ENCODE assay signal across 27 cellular contexts in the genomic region with DNA sequence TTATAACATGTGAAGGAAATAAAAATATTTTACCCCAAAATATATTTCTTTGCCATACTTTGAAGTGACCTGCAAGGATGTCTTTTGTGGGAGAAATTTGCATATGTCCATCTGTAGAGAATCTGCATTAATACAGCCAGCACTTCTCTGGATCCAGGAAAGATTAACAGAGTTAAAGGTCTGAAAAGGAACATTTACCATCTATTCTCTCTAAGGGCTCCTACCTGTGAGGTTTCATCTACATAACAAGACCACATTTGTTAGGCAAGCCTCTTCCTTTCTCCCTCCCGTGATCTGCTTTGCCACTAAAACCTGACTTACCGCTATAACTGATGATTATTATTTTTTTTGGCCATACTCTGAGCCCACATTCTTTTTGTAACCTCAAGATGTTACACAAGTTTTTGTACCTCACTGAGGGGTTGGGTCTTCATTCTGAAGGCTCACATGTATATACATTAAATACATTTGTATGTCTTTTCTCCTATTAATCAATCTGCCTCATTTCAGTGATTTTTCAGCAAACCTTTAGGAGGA.
DNase-seq lines count a peak whose midpoint lies in the region; ATAC-seq and TF ChIP-seq lines count a peak whose summit lies in the region.
"Had no signal": no experiment of that assay in that cellular context is flagged by ENCODE, and none has a peak within 500 bp of the region (broad histone marks: within the 10 kb centered on the region; RNA-seq: fewer than 3 reads in every experiment).

No MANE protein-coding gene starts in this region.

- BruUV-seq in PC-3 (replicated peaks; lab: Mats Ljungman, UMichigan): no TSS peak

- H3K27ac ChIP-seq in GM23338 (ENCODE audit: low read depth): peak overlapping the region; percentile 97
- no peak overlapping the region for H3K27ac ChIP-seq in PC-3 (ENCODE audit: low read length)
- H3K27ac ChIP-seq in esophagus muscularis mucosa (replicated peaks in 1 of 4): no peak overlapping the region
- no peak overlapping the region for H3K27ac ChIP-seq in RWPE1
- H3K27ac ChIP-seq: pancreas had no signal

- H3K4me3 ChIP-seq in GM23338 (0 out of 2 replicates have a peak overlapping the region, but pooled peaks have one; percentile 6), PC-3 (ENCODE audit: low read length) (no peak overlapping the region), esophagus muscularis mucosa (no peak overlapping the region)
- H3K4me3 ChIP-seq: pancreas had no signal

- H3K9me2 ChIP-seq in GM23338 (ENCODE audit: insufficient read depth) (0 out of 2 replicates have a peak, but pooled peaks cover 6% of the 10 kb centered on the region), PC-3 (replicated peaks; ENCODE audit: low read length) (no peaks in the 10 kb centered on the region)

- peaks cover 35% of the 10 kb centered on the region for H3K36me3 Mint-ChIP-seq in GM23338 (ENCODE audit: low read depth)
- H3K36me3 Mint-ChIP-seq: memory B cell; stimulated activated naive B cell treated with anti-CD40 and anti-IgM and Interleukin-4, amounts not matched to agents 10 μg/mL and 1 μg/mL and 100 μg/mL, for 72 hours; type B pancreatic cell had no signal

- TF ChIP-seq EP300 in esophagus muscularis mucosa (IDR thresholded peaks at IDR 0.05): no peak

- peak overlapping the region; percentile 91 for H3K27ac Mint-ChIP-seq in GM23338
- H3K27ac Mint-ChIP-seq: activated naive CD8-positive, alpha-beta T cell treated with anti-CD3 and anti-CD28 coated beads, Interleukin-2, amount 50 U/mL, for 24 hours; activated T-cell treated with anti-CD3 and anti-CD28 coated beads, Interleukin-2, amount 50 U/mL, for 72 hours; memory B cell; stimulated activated naive B cell treated with anti-CD40 and anti-IgM and Interleukin-4, amounts not matched to agents 10 μg/mL and 1 μg/mL and 100 μg/mL, for 72 hours; T-helper 17 cell; type B pancreatic cell had no signal

- H3K27me3 ChIP-seq in GM23338 (ENCODE audit: insufficient read depth) (no peaks in the 10 kb centered on the region), PC-3 (ENCODE audit: low read length) (no peaks in the 10 kb centered on the region), esophagus muscularis mucosa (no peaks in the 10 kb centered on the region)
- H3K27me3 ChIP-seq: pancreas had no signal

- intact Hi-C loops in PC-3 (cut with micrococcal nuclease): no loop called here
- intact Hi-C loops in esophagus muscularis mucosa (cut with DNase I): no loop called here

- TF ChIP-seq CTCF in GM23338 (conservative IDR thresholded peaks at IDR 0.05; ENCODE audit: low read depth in 2 of 2) (no peak), PC-3 (conservative IDR thresholded peaks at IDR 0.05; ENCODE audit: low read depth, low read length) (no peak), esophagus muscularis mucosa (IDR thresholded peaks at IDR 0.05) (no peak), RWPE1 (conservative IDR thresholded peaks at IDR 0.05; ENCODE audit: low read depth) (no peak)

- 41% methylated on average over 2 of the region's 2 CpGs for WGBS in esophagus muscularis mucosa

- H4K20me1 ChIP-seq in GM23338 (replicated peaks; ENCODE audit: insufficient read depth): no peaks in the 10 kb centered on the region
- H4K20me1 ChIP-seq in PC-3 (ENCODE audit: low read length): no peaks in the 10 kb centered on the region

- peaks cover 7% of the 10 kb centered on the region for H3K27me3 Mint-ChIP-seq in GM23338 (ENCODE audit: insufficient read depth, low read depth, poor library complexity)
- H3K27me3 Mint-ChIP-seq: memory B cell, type B pancreatic cell had no signal

- TF ChIP-seq POLR2A in esophagus muscularis mucosa (IDR thresholded peaks at IDR 0.05; ENCODE audit: low read depth): no peak

- H3K4me1 ChIP-seq in GM23338 (ENCODE audit: insufficient read depth): peaks cover 26% of the 10 kb centered on the region
- H3K4me1 ChIP-seq in PC-3 (ENCODE audit: insufficient read depth, low read length): no peaks in the 10 kb centered on the region
- H3K4me1 ChIP-seq in esophagus muscularis mucosa: no peaks in the 10 kb centered on the region
- H3K4me1 ChIP-seq: pancreas had no signal

- no peak overlapping the region for H3K9ac ChIP-seq in PC-3 (ENCODE audit: low read length)

- H3K36me3 ChIP-seq in GM23338 (ENCODE audit: insufficient read depth) (no peaks in the 10 kb centered on the region), PC-3 (ENCODE audit: low read depth, low read length) (no peaks in the 10 kb centered on the region), esophagus muscularis mucosa (no peaks in the 10 kb centered on the region)
- H3K36me3 ChIP-seq: pancreas had no signal

- peak overlapping the region; percentile 9; the same call in 1 of the 3 replicates for H3K4me3 Mint-ChIP-seq in GM23338
- H3K4me3 Mint-ChIP-seq: activated naive CD8-positive, alpha-beta T cell treated with anti-CD3 and anti-CD28 coated beads, Interleukin-2, amount 50 U/mL, for 24 hours; activated T-cell treated with anti-CD3 and anti-CD28 coated beads, Interleukin-2, amount 50 U/mL, for 72 hours; memory B cell; stimulated activated naive B cell treated with anti-CD40 and anti-IgM and Interleukin-4, amounts not matched to agents 10 μg/mL and 1 μg/mL and 100 μg/mL, for 72 hours; T-helper 17 cell; type B pancreatic cell had no signal

- H3F3A ChIP-seq in GM23338 (replicated peaks; ENCODE audit: low read depth) (peaks cover 4% of the 10 kb centered on the region; the same call in 1 of the 2 replicates), PC-3 (ENCODE audit: low read length, unreplicated experiment) (no peaks in the 10 kb centered on the region)

- peak overlapping the region; percentile 25 for H3K4me2 ChIP-seq in GM23338
- H3K4me2 ChIP-seq in PC-3 (ENCODE audit: low read length): no peak overlapping the region

- H2AFZ ChIP-seq in GM23338: no peak overlapping the region
- H2AFZ ChIP-seq in PC-3 (ENCODE audit: low read length): 0 out of 2 replicates have a peak overlapping the region, but pooled peaks have one; percentile 34

- ATAC-seq in GM23338: peak; percentile 68
- ATAC-seq in PC-3: no peak
- no peak for ATAC-seq in HG03095 (IDR thresholded peaks at IDR 0.05; ENCODE audit: unreplicated experiment)
- ATAC-seq: activated naive CD8-positive, alpha-beta T cell treated with anti-CD3 and anti-CD28 coated beads, Interleukin-2, amount 50 U/mL, for 24 hours; activated T-cell treated with anti-CD3 and anti-CD28 coated beads, Interleukin-2, amount 50 U/mL, for 72 hours; left colon; pancreas; stimulated activated naive B cell treated with anti-CD40 and anti-IgM and Interleukin-4, amounts not matched to agents 10 μg/mL and 1 μg/mL and 100 μg/mL, for 72 hours; T-helper 17 cell had no signal

- POLR2A ChIA-PET in PC-3 (lab: Charles Lee; ENCODE audit: unreplicated experiment): no interaction called here
- POLR2A ChIA-PET in RWPE1 (lab: Yijun Ruan, JAX; ENCODE audit: low non-redundant PET): no interaction called here

- CTCF ChIA-PET in PC-3 (lab: Charles Lee) (no interaction called here), RWPE1 (lab: Yijun Ruan, JAX) (no interaction called here)

- H3K9me3 Mint-ChIP-seq in GM23338: peaks cover 38% of the 10 kb centered on the region
- H3K9me3 Mint-ChIP-seq: activated naive CD8-positive, alpha-beta T cell treated with anti-CD3 and anti-CD28 coated beads, Interleukin-2, amount 50 U/mL, for 24 hours; activated T-cell treated with anti-CD3 and anti-CD28 coated beads, Interleukin-2, amount 50 U/mL, for 72 hours; memory B cell had no signal

- peaks cover 49% of the 10 kb centered on the region for H3K4me1 Mint-ChIP-seq in GM23338
- H3K4me1 Mint-ChIP-seq: activated naive CD8-positive, alpha-beta T cell treated with anti-CD3 and anti-CD28 coated beads, Interleukin-2, amount 50 U/mL, for 24 hours; memory B cell; stimulated activated naive B cell treated with anti-CD40 and anti-IgM and Interleukin-4, amounts not matched to agents 10 μg/mL and 1 μg/mL and 100 μg/mL, for 72 hours had no signal

- H3K9me3 ChIP-seq in PC-3 (ENCODE audit: low read length): no peaks in the 10 kb centered on the region
- no peaks in the 10 kb centered on the region for H3K9me3 ChIP-seq in esophagus muscularis mucosa
- H3K9me3 ChIP-seq: pancreas had no signal

- no peaks in the 10 kb centered on the region for H3K79me2 ChIP-seq in GM23338 (replicated peaks; ENCODE audit: insufficient read depth)
- no peaks in the 10 kb centered on the region for H3K79me2 ChIP-seq in PC-3 (ENCODE audit: low read length)

- DNase-seq in GM23338 (ENCODE audit: low spot score): peak; percentile 86
- no peak for DNase-seq in PC-3
- peak; percentile 21 for DNase-seq in esophagus muscularis mucosa (ENCODE audit: extremely low spot score)
- DNase-seq in iPS-NIHi11 (ENCODE audit: low spot score): peak; percentile 15
- no peak for DNase-seq in NCI-H146 treated with DMSO at 0.1 percent for 48 hours (lab: John Stamatoyannopoulos, UW; ENCODE audit: unreplicated experiment)
- no peak for DNase-seq in pons (ENCODE audit: low spot score)
- DNase-seq in RWPE1 (ENCODE audit: low spot score): no peak
- DNase-seq: activated CD4-positive, alpha-beta T cell treated with anti-CD3 and anti-CD28 coated beads, Interleukin-2, amount 50 U/mL, for 48 hours; activated naive CD4-positive, alpha-beta T cell; activated naive CD8-positive, alpha-beta T cell treated with anti-CD3 and anti-CD28 coated beads, Interleukin-2, amount 50 U/mL, for 24 hours; activated T-cell treated with anti-CD3 and anti-CD28 coated beads, Interleukin-2, amount 50 U/mL, for 72 hours; Calu3; DND-41; GF-D8; left colon; NCI-H1105; NCI-H1930; NCI-H345; NCI-H69; pancreas; SHP77; stimulated activated naive B cell treated with anti-CD40 and anti-IgM and Interleukin-4, amounts not matched to agents 10 μg/mL and 1 μg/mL and 100 μg/mL, for 72 hours; substantia nigra; T-helper 17 cell had no signal

TF ChIP-seq in GM23338, 12 proteins besides CTCF, POLR2A, EP300 and RAD21:
- peak; percentile 98 for TF ChIP-seq NANOG (IDR thresholded peaks at IDR 0.05; ENCODE audit: borderline replicate concordance)
- no peak for TF ChIP-seq EZH2phosphoT487 (IDR thresholded peaks at IDR 0.05; ENCODE audit: unreplicated experiment)
- no peak for TF ChIP-seq ETS1 (IDR thresholded peaks at IDR 0.05)
- no peak for TF ChIP-seq ZNF331 (CRISPR knock-in tag; IDR thresholded peaks at IDR 0.05; ENCODE audit: low read depth)

Comparison
In these comparisons a context has a peak if more than half of its experiments do, and no peak if none do; other contexts are left out.
1. DNase-seq: peak in GM23338 (single experiment), esophagus muscularis mucosa (single experiment) and iPS-NIHi11 (single experiment); none in PC-3 (single experiment), NCI-H146 treated with DMSO at 0.1 percent for 48 hours (single experiment), pons (single experiment) and RWPE1 (single experiment).